8 cellular contexts compared by ENCODE assay signal in genomic region chr11:287821-288327, GRCh38.
A peak's percentile ranks its signal among the peaks of the same experiment; 100 is the strongest.
DNase-seq lines count a peak whose midpoint lies in the region; ATAC-seq and TF ChIP-seq lines count a peak whose summit lies in the region.

No MANE protein-coding gene starts in this region.

- H3K9me3 ChIP-seq in parathyroid adenoma (ENCODE audit: control insufficient read depth, low read length), result no peaks in the 10 kb centered on the region

- no peaks in the 10 kb centered on the region for H3K79me2 ChIP-seq in parathyroid adenoma

- H3K27ac ChIP-seq in parathyroid adenoma, result no peak overlapping the region

- H3K36me3 ChIP-seq in parathyroid adenoma (ENCODE audit: control insufficient read depth, insufficient read depth, low read length), result no peaks in the 10 kb centered on the region

- H3K4me2 ChIP-seq in parathyroid adenoma (ENCODE audit: low read length), result peak overlapping the region; percentile 71

- no peaks in the 10 kb centered on the region for H3K4me1 ChIP-seq in parathyroid adenoma

- H2AFZ ChIP-seq in parathyroid adenoma, result peak overlapping the region; percentile 75

- no peak for TF ChIP-seq CTCF in GM20000 (IDR thresholded peaks at IDR 0.05; ENCODE audit: extremely low read depth, missing control alignments)
- no peak for TF ChIP-seq CTCF in fibroblast of mammary gland (conservative IDR thresholded peaks at IDR 0.05; ENCODE audit: control insufficient read depth, insufficient read depth, low read depth, low read length)
- no peak for TF ChIP-seq CTCF in parathyroid adenoma (IDR thresholded peaks at IDR 0.05)

- H3K9ac ChIP-seq in parathyroid adenoma, result no peak overlapping the region

- no peaks in the 10 kb centered on the region for H3K27me3 ChIP-seq in parathyroid adenoma (ENCODE audit: control insufficient read depth, insufficient read depth, low read length)

- H3K4me3 ChIP-seq in fibroblast of mammary gland (ENCODE audit: control insufficient read depth, low read depth, low read length) (peak overlapping the region; percentile 48), parathyroid adenoma (ENCODE audit: low read depth, low read length) (peak overlapping the region; percentile 22)

- no peak for ATAC-seq in HG03135 (IDR thresholded peaks at IDR 0.05; ENCODE audit: unreplicated experiment)

- peak; percentile 40 for DNase-seq in GM20000 (ENCODE audit: low spot score)
- peak; percentile 67 to 73 for DNase-seq in activated CD4-positive, alpha-beta T cell treated with anti-CD3 and anti-CD28 coated beads, Interleukin-2, amount 50 U/mL, for 4 hours
- DNase-seq in fibroblast of mammary gland (ENCODE audit: low read depth), result no peak
- DNase-seq in dedifferentiated amniotic fluid mesenchymal stem cell (ENCODE audit: extremely low spot score), result no peak
- DNase-seq in NCI-H446 treated with DMSO at 0.1 percent for 48 hours (lab: John Stamatoyannopoulos, UW), result no peak
- DNase-seq in DMS153 treated with DMSO at 0.1 percent for 48 hours (lab: John Stamatoyannopoulos, UW; ENCODE audit: unreplicated experiment), result no peak

Comparison
In these comparisons a context has a peak if more than half of its experiments do, and no peak if none do; other contexts are left out.
1. DNase-seq: peak in GM20000 (single experiment) and activated CD4-positive, alpha-beta T cell treated with anti-CD3 and anti-CD28 coated beads, Interleukin-2, amount 50 U/mL, for 4 hours (2 of 2); none in fibroblast of mammary gland (single experiment), dedifferentiated amniotic fluid mesenchymal stem cell (single experiment), NCI-H446 treated with DMSO at 0.1 percent for 48 hours (single experiment) and DMS153 treated with DMSO at 0.1 percent for 48 hours (single experiment).